ENCODE assay signal across 9 cellular contexts in the genomic region with DNA sequence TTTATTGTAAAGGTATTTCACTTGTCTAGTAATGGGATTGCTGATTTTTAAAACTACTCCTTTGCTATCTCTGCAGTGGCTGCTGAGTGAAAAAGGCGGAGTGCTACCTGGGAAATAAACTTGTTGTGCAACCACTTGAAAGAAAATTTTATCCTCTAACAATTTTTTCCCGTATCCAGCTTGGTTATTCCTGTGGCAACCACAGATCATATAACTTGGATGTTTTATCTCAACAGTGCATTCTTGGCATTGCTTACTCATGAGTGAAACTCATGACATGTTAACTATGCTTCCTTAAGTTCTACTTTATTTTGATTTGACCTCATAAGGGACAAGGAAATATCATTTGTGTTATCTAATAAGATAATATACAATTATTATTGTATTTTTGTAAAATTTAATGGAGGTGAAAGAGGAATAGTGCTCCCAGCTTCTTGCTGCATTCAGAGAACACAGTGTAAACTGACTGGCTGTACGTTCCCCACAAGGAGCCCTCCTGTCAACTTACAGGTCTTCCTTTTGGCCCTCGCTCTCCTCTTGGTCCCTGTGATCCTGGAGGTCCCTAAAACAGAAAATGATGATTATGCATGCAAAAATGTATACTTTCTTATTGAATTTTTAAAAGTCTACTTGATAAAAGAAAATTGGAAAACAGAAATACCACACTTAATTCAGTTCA.
DNase-seq lines count a peak whose midpoint lies in the region; ATAC-seq and TF ChIP-seq lines count a peak whose summit lies in the region.
"Had no signal": no experiment of that assay in that cellular context is flagged by ENCODE, and none has a peak within 500 bp of the region (broad histone marks: within the 10 kb centered on the region; RNA-seq: fewer than 3 reads in every experiment).

No MANE protein-coding gene starts in this region.

- TF ChIP-seq CTCF in HFF-Myc (IDR thresholded peaks at IDR 0.05; ENCODE audit: low read depth, low read length, missing control alignments) (no peak), transverse colon (IDR thresholded peaks at IDR 0.05) (no peak)

- no peaks in the 10 kb centered on the region for H3K27me3 ChIP-seq in transverse colon

- no peaks in the 10 kb centered on the region for H3K36me3 ChIP-seq in transverse colon

- DNase-seq in HFF-Myc (ENCODE audit: extremely low read depth, low read depth), result peak; percentile 32
- DNase-seq in SW480 (ENCODE audit: low spot score), result peak; percentile 73
- DNase-seq in glomerular visceral epithelial cell (ENCODE audit: extremely low spot score), result peak; percentile 86
- DNase-seq in transverse colon, result no peak
- DNase-seq in OCI-M1 (lab: John Stamatoyannopoulos, UW), result no peak
- DNase-seq: NCI-H187 treated with DMSO at 0.1 percent for 48 hours, occipital lobe had no signal

- H3K4me3 ChIP-seq in HFF-Myc (replicated peaks; ENCODE audit: low read depth, low read length), result no peak overlapping the region
- H3K4me3 ChIP-seq in transverse colon, result no peak overlapping the region

- 40 to 71% methylated on average over 4 of the region's 4 CpGs for WGBS in transverse colon (ENCODE audit: low coverage in 1 of 2), 2 donors

- peak overlapping the region in 3 of 4 donors; percentile 21 to 42 (median 32) for H3K27ac ChIP-seq in transverse colon

- ATAC-seq in GM21423 (IDR thresholded peaks at IDR 0.05; ENCODE audit: unreplicated experiment) (no peak), GM19467 (IDR thresholded peaks at IDR 0.05; ENCODE audit: unreplicated experiment) (no peak)

- no peaks in the 10 kb centered on the region for H3K9me3 ChIP-seq in transverse colon

- intact Hi-C loops in transverse colon (cut with DNase I; ENCODE audit: low total_unique reads), result loop anchor here (10.0 kb wide), 1 partner anchor 318 kb away; no protein-coding TSS in a partner anchor

- no peak for TF ChIP-seq EP300 in transverse colon (IDR thresholded peaks at IDR 0.05; ENCODE audit: low read depth)

- H3K4me1 ChIP-seq in transverse colon, result peaks cover 0 to 11% (median 3%) of the 10 kb centered on the region in 4 donors

- in situ Hi-C loops in transverse colon (cut with MboI; ENCODE audit: low pct_ligation_motif_present in 1 of 4, low pct_unique_long_range_greater_than_20kb in 1 of 4, low sequenced_read_pairs in 3 of 4), result loop anchor here in 3 of 4 donors (10.0 to 25.0 kb wide), 3 partner anchors 188 to 318 kb away; no protein-coding TSS in a partner anchor

- no peak for TF ChIP-seq POLR2A in transverse colon (IDR thresholded peaks at IDR 0.05)

Comparison
In these comparisons a context has a peak if more than half of its experiments do, and no peak if none do; other contexts are left out.
1. DNase-seq: peak in HFF-Myc (single experiment), SW480 (single experiment) and glomerular visceral epithelial cell (single experiment); none in transverse colon (single experiment) and OCI-M1 (single experiment).